Comparison of ENCODE assay signal across 8 cellular contexts in genomic region chr1:183804916-183805734, GRCh38. TPM values are rescaled to one million over a fixed set of nuclear protein-coding genes. Genes with fewer than 3 reads are reported as not detected.
DNase-seq lines count a peak whose midpoint lies in the region; ATAC-seq, FAIRE-seq and TF ChIP-seq lines count a peak whose summit lies in the region.

TSS of gene RGL1 (plus strand) at chr1:183805120. CDS start at chr1:183805298, 178 bp downstream.

- H3K27ac Mint-ChIP-seq in T-helper 1 cell treated with Interleukin-12 subunit alpha and Interleukin-12 subunit beta and Interleukin-4 antibody, amounts not matched to agents 30 μg/mL and 1 μg/mL, for 36 hours: peak within 1 kb of the TSS; percentile 34
- no peak within 1 kb of the TSS for H3K27ac Mint-ChIP-seq in central memory CD8-positive, alpha-beta T cell (ENCODE audit: low read depth)

- peak within 1 kb of the TSS; percentile 77 for H3K4me3 ChIP-seq in HUES48 (ENCODE audit: low read depth, low read length)
- peak within 1 kb of the TSS; percentile 74 for H3K4me3 ChIP-seq in skeletal muscle satellite cell (ENCODE audit: low read length)

- H3K27me3 ChIP-seq in HUES48 (ENCODE audit: control insufficient read depth, insufficient read depth, low read length) (peaks cover 33% of the 10 kb centered on the region), skeletal muscle satellite cell (ENCODE audit: control insufficient read depth, insufficient read depth, low read length) (no peaks in the 10 kb centered on the region)

- H3K4me3 Mint-ChIP-seq in T-helper 1 cell treated with Interleukin-12 subunit alpha and Interleukin-12 subunit beta and Interleukin-4 antibody, amounts not matched to agents 30 μg/mL and 1 μg/mL, for 36 hours: peak within 1 kb of the TSS; percentile 95
- peak within 1 kb of the TSS; percentile 81 for H3K4me3 Mint-ChIP-seq in central memory CD8-positive, alpha-beta T cell

- DNase-seq in D721Med (ENCODE audit: insufficient read length, low spot score) (peak; percentile 23), islet precursor cell (peak; percentile 86), SHP77 treated with DMSO at 0.1 percent for 48 hours (lab: John Stamatoyannopoulos, UW) (no peak)
- no peak for DNase-seq in central memory CD8-positive, alpha-beta T cell (ENCODE audit: low spot score in 2 of 2)

- H3K36me3 ChIP-seq in HUES48 (ENCODE audit: control insufficient read depth, insufficient read depth, low read length): no peaks in the 10 kb centered on the region
- H3K36me3 ChIP-seq in skeletal muscle satellite cell (ENCODE audit: insufficient read depth, low read length): no peaks in the 10 kb centered on the region

- H3K36me3 Mint-ChIP-seq in T-helper 1 cell treated with Interleukin-12 subunit alpha and Interleukin-12 subunit beta and Interleukin-4 antibody, amounts not matched to agents 30 μg/mL and 1 μg/mL, for 36 hours (ENCODE audit: low read depth): peaks cover 11% of the 10 kb centered on the region
- H3K36me3 Mint-ChIP-seq in central memory CD8-positive, alpha-beta T cell (ENCODE audit: insufficient read depth): peaks cover 2% of the 10 kb centered on the region

- peak within 1 kb of the TSS; percentile 90 for H3K4me2 ChIP-seq in skeletal muscle satellite cell (ENCODE audit: low read length)

- H3K4me1 ChIP-seq in HUES48 (ENCODE audit: control insufficient read depth, insufficient read depth, low read length) (peaks cover 24% of the 10 kb centered on the region), skeletal muscle satellite cell (ENCODE audit: control insufficient read depth, insufficient read depth, low read length) (peaks cover 39% of the 10 kb centered on the region)

- H3K9ac ChIP-seq in HUES48 (ENCODE audit: low read depth, low read length): peak within 1 kb of the TSS; percentile 9
- H3K9ac ChIP-seq in skeletal muscle satellite cell (ENCODE audit: low read depth, low read length): peak within 1 kb of the TSS; percentile 83

- H3K4me1 Mint-ChIP-seq in T-helper 1 cell treated with Interleukin-12 subunit alpha and Interleukin-12 subunit beta and Interleukin-4 antibody, amounts not matched to agents 30 μg/mL and 1 μg/mL, for 36 hours (ENCODE audit: low read depth): peaks cover 14% of the 10 kb centered on the region
- H3K4me1 Mint-ChIP-seq in central memory CD8-positive, alpha-beta T cell: peaks cover 6% of the 10 kb centered on the region

- no peak for FAIRE-seq in D721Med (lab: Jason Lieb, UNC)

- peaks cover 33% of the 10 kb centered on the region for H3K9me3 Mint-ChIP-seq in T-helper 1 cell treated with Interleukin-12 subunit alpha and Interleukin-12 subunit beta and Interleukin-4 antibody, amounts not matched to agents 30 μg/mL and 1 μg/mL, for 36 hours
- H3K9me3 Mint-ChIP-seq in central memory CD8-positive, alpha-beta T cell: peaks cover 10% of the 10 kb centered on the region

- peaks cover 15% of the 10 kb centered on the region for H3K27me3 Mint-ChIP-seq in T-helper 1 cell treated with Interleukin-12 subunit alpha and Interleukin-12 subunit beta and Interleukin-4 antibody, amounts not matched to agents 30 μg/mL and 1 μg/mL, for 36 hours (ENCODE audit: low read depth)
- peaks cover 26% of the 10 kb centered on the region for H3K27me3 Mint-ChIP-seq in central memory CD8-positive, alpha-beta T cell

- H3K27ac ChIP-seq in HUES48 (ENCODE audit: low read depth, low read length): peak within 1 kb of the TSS; percentile 7

- H3K9me3 ChIP-seq in HUES48 (ENCODE audit: control insufficient read depth, insufficient read depth, low read length) (no peaks in the 10 kb centered on the region), skeletal muscle satellite cell (replicated peaks; ENCODE audit: low read length) (peaks cover 6% of the 10 kb centered on the region)

- no peak for TF ChIP-seq CTCF in D721Med (IDR thresholded peaks at IDR 0.05; ENCODE audit: insufficient read depth, missing control alignments)

- ATAC-seq in GM19467 (IDR thresholded peaks at IDR 0.05; ENCODE audit: unreplicated experiment): peak; percentile 47
- peak; percentile 73 for ATAC-seq in central memory CD8-positive, alpha-beta T cell (replicated peaks; ENCODE audit: extremely low read depth, poor library complexity, severe bottlenecking)

RNA-seq across cellular contexts. Expression of gene RGL1, which starts in this region (rescaled TPM):
- total RNA-seq in skeletal muscle satellite cell (2012; rRNA removed): 16.4 and 21.8 TPM in 2 replicates

Comparison
In these comparisons a context has a peak if more than half of its experiments do, and no peak if none do; other contexts are left out.
1. DNase-seq: peak in D721Med (single experiment) and islet precursor cell (single experiment); none in central memory CD8-positive, alpha-beta T cell (0 of 2) and SHP77 treated with DMSO at 0.1 percent for 48 hours (single experiment).